10 cellular contexts compared by ENCODE assay signal in genomic region chr22:42608481-42609361, GRCh38. TPM values are rescaled to one million over a fixed set of nuclear protein-coding genes. Genes with fewer than 3 reads are reported as not detected.
A peak's percentile ranks its signal among the peaks of the same experiment; 100 is the strongest.
DNase-seq lines count a peak whose midpoint lies in the region; ATAC-seq, FAIRE-seq and TF ChIP-seq lines count a peak whose summit lies in the region.
"Had no signal": no experiment of that assay in that cellular context is flagged by ENCODE, and none has a peak within 500 bp of the region (broad histone marks: within the 10 kb centered on the region; RNA-seq: fewer than 3 reads in every experiment).

No MANE protein-coding gene starts in this region.

- H3K9me1 ChIP-seq in endothelial cell of umbilical vein (replicated peaks; ENCODE audit: control insufficient read depth, extremely low read depth, insufficient read depth, low read length) = no peaks in the 10 kb centered on the region

- no peaks in the 10 kb centered on the region for H3K27me3 ChIP-seq in NT2/D1 (ENCODE audit: insufficient read depth, insufficient read length)
- no peaks in the 10 kb centered on the region for H3K27me3 ChIP-seq in endothelial cell of umbilical vein (ENCODE audit: control insufficient read depth in 2 of 2, insufficient read depth in 2 of 2, low read length in 2 of 2)
- no peaks in the 10 kb centered on the region for H3K27me3 ChIP-seq in spleen (replicated peaks in 1 of 7)
- no peaks in the 10 kb centered on the region for H3K27me3 ChIP-seq in Peyer's patch
- no peaks in the 10 kb centered on the region for H3K27me3 ChIP-seq in aorta (ENCODE audit: control insufficient read depth in 1 of 2, insufficient read depth in 2 of 2, low read length in 1 of 2)

- no peak for ATAC-seq in HG02623 (IDR thresholded peaks at IDR 0.05; ENCODE audit: unreplicated experiment)
- ATAC-seq in aorta (ENCODE audit: low FRiP score) = no peak
- ATAC-seq: K562 had no signal

- H3K36me3 ChIP-seq in NT2/D1 (ENCODE audit: insufficient read depth, insufficient read length, low read length) (peaks cover 64% of the 10 kb centered on the region), endothelial cell of umbilical vein (ENCODE audit: control insufficient read depth in 2 of 2, extremely low read depth in 1 of 2, insufficient read depth in 2 of 2, low read length in 2 of 2) (peaks cover 0 to 4% of the 10 kb centered on the region in 2 experiments), spleen (peaks cover 0 to 93% (median 13%) of the 10 kb centered on the region in 6 donors), Peyer's patch (peaks cover 0 to 23% (median 0%) of the 10 kb centered on the region in 3 donors), aorta (ENCODE audit: control insufficient read depth in 1 of 2, insufficient read depth in 2 of 2, low read length in 1 of 2) (no peaks in the 10 kb centered on the region)

- dilution Hi-C loops in endothelial cell of umbilical vein (cut with MboI; ENCODE audit: extremely low pct_ligation_motif_present, low sequenced_read_pairs) = no loop called here

- peaks cover 2% of the 10 kb centered on the region for H3K9me3 Mint-ChIP-seq in nephron

- TF ChIP-seq POLR2A in endothelial cell of umbilical vein (IDR thresholded peaks at IDR 0.05; ENCODE audit: low read depth, low read length) (no peak), spleen (IDR thresholded peaks at IDR 0.05) (no peak), Peyer's patch (IDR thresholded peaks at IDR 0.05) (no peak)

- no peak overlapping the region for H2AFZ ChIP-seq in endothelial cell of umbilical vein (ENCODE audit: low read depth, low read length)

- peak overlapping the region; percentile 18 for H3K4me2 ChIP-seq in endothelial cell of umbilical vein (ENCODE audit: insufficient read depth, low read length)

- no peak for TF ChIP-seq CTCF in endothelial cell of umbilical vein (IDR thresholded peaks at IDR 0.05; ENCODE audit: extremely low read depth in 1 of 2, insufficient read depth in 1 of 2, low read depth in 1 of 2, low read length in 2 of 2)
- TF ChIP-seq CTCF in nephron (IDR thresholded peaks at IDR 0.05; ENCODE audit: unreplicated experiment in 3 of 3) = no peak
- TF ChIP-seq CTCF in spleen (IDR thresholded peaks at IDR 0.05 in 8 of 11, conservative IDR thresholded peaks at IDR 0.05 in 3 of 11) = no peak
- no peak for TF ChIP-seq CTCF in Peyer's patch (IDR thresholded peaks at IDR 0.05)

- H3K79me2 ChIP-seq in endothelial cell of umbilical vein (ENCODE audit: control insufficient read depth, insufficient read depth, low read length) = peaks cover 87% of the 10 kb centered on the region

- WGBS in spleen, 5 donors = 83 to 90% (median 87%) methylated on average over 20 to 21 of the region's 21 CpGs
- 64 to 68% methylated on average over 21 of the region's 21 CpGs for WGBS in aorta, 2 donors

- H3K4me1 ChIP-seq in NT2/D1 (ENCODE audit: insufficient read depth, insufficient read length) = peaks cover 9% of the 10 kb centered on the region
- peaks cover 29% of the 10 kb centered on the region for H3K4me1 ChIP-seq in endothelial cell of umbilical vein (ENCODE audit: control insufficient read depth, extremely low read depth, insufficient read depth, low read length)
- peaks cover 40 to 97% (median 79%) of the 10 kb centered on the region in 6 donors for H3K4me1 ChIP-seq in spleen
- peaks cover 4 to 42% (median 13%) of the 10 kb centered on the region in 4 donors for H3K4me1 ChIP-seq in Peyer's patch
- no peaks in the 10 kb centered on the region for H3K4me1 ChIP-seq in aorta (ENCODE audit: control insufficient read depth in 1 of 2, insufficient read depth in 2 of 2, low read length in 2 of 2)

- intact Hi-C loops in endothelial cell of umbilical vein (cut with micrococcal nuclease) = no loop called here
- intact Hi-C loops in spleen (cut with DNase I; ENCODE audit: low total_unique reads) = no loop called here
- intact Hi-C loops in aorta (cut with DNase I) = no loop called here

- CTCF ChIA-PET in endothelial cell of umbilical vein (lab: Charles Lee) = interaction anchor here (0.9 to 1.2 kb wide), 2 partner anchors 9 to 24 kb away, joined by 5 to 6 read pairs; no protein-coding TSS in a partner anchor

- peak overlapping the region in 2 of 3 experiments; percentile 53 to 76 for H3K4me3 Mint-ChIP-seq in nephron

- peak overlapping the region; percentile 86 to 100 (median 97) for H3K27ac Mint-ChIP-seq in nephron

- peak; percentile 38 for FAIRE-seq in endothelial cell of umbilical vein (lab: Jason Lieb, UNC)
- FAIRE-seq: K562 had no signal

- BruUV-seq in endothelial cell of umbilical vein (replicated peaks; lab: Mats Ljungman, UMichigan) = no TSS peak

- peak overlapping the region; percentile 11 for H3K27ac ChIP-seq in endothelial cell of umbilical vein (ENCODE audit: insufficient read depth, low read depth, low read length)
- H3K27ac ChIP-seq in spleen = peak overlapping the region in 2 of 8 donors; percentile 69 to 74
- peak overlapping the region in 2 of 4 donors; percentile 22 to 26 for H3K27ac ChIP-seq in Peyer's patch
- H3K27ac ChIP-seq in aorta (ENCODE audit: low read depth in 1 of 2, low read length in 2 of 2) = no peak overlapping the region

- H4K20me1 ChIP-seq in endothelial cell of umbilical vein (replicated peaks; ENCODE audit: control insufficient read depth, extremely low read depth, insufficient read depth, low read length) = no peaks in the 10 kb centered on the region

- DNase-seq in AG08395 (ENCODE audit: low spot score) (peak; percentile 64), NT2/D1 (ENCODE audit: low read depth, low spot score) (peak; percentile 8), endothelial cell of umbilical vein (ENCODE audit: low read depth, low spot score) (peak; percentile 53), spleen (no peak), Peyer's patch (no peak), aorta (no peak)

- H3K9me3 ChIP-seq in NT2/D1 (ENCODE audit: insufficient read depth, low read length) = no peaks in the 10 kb centered on the region; the same call in 1 of the 2 replicates
- no peaks in the 10 kb centered on the region for H3K9me3 ChIP-seq in endothelial cell of umbilical vein (replicated peaks; ENCODE audit: control insufficient read depth, insufficient read depth, low read length)
- no peaks in the 10 kb centered on the region for H3K9me3 ChIP-seq in spleen
- H3K9me3 ChIP-seq in Peyer's patch = no peaks in the 10 kb centered on the region
- no peaks in the 10 kb centered on the region for H3K9me3 ChIP-seq in aorta (ENCODE audit: control insufficient read depth, low read length)

- H3K27me3 Mint-ChIP-seq in nephron (ENCODE audit: low read depth) = no peaks in the 10 kb centered on the region

- peaks cover 65% of the 10 kb centered on the region for H3K4me1 Mint-ChIP-seq in nephron

- POLR2A ChIA-PET in endothelial cell of umbilical vein (lab: Charles Lee) = interaction anchor here (1.0 kb wide), 1 partner anchor 43 kb away, joined by 9 read pairs; no protein-coding TSS in a partner anchor

- H3K36me3 Mint-ChIP-seq in nephron (ENCODE audit: low read depth) = peaks cover 74% of the 10 kb centered on the region

- H3K4me3 ChIP-seq in NT2/D1 (ENCODE audit: insufficient read length, low read depth) (no peak overlapping the region), endothelial cell of umbilical vein (replicated peaks in 1 of 3; ENCODE audit: insufficient read depth in 1 of 3, low read depth in 1 of 3, low read length in 3 of 3) (no peak overlapping the region), spleen (no peak overlapping the region), Peyer's patch (no peak overlapping the region), aorta (ENCODE audit: low read length in 2 of 2) (no peak overlapping the region)
- H3K4me3 ChIP-seq: K562 had no signal

- H3K9ac ChIP-seq in NT2/D1 (ENCODE audit: insufficient read length, low read depth) = peak overlapping the region; percentile 63
- H3K9ac ChIP-seq in endothelial cell of umbilical vein (replicated peaks; ENCODE audit: extremely low read depth, insufficient read depth, low read length) = no peak overlapping the region

RNA-seq across cellular contexts. Expression of gene POLDIP3, which starts 6.0 kb away (rescaled TPM):
- total RNA-seq in endothelial cell of umbilical vein = 46.6 and 60.4 TPM in 2 replicates
- 29.3 and 29.5 TPM in 2 replicates for polyA plus RNA-seq in endothelial cell of umbilical vein
- 37.7 and 39.0 TPM in 2 replicates for polyA plus RNA-seq in endothelial cell of umbilical vein (2011; cell fraction: cytosol; rRNA removed)
- polyA plus RNA-seq in endothelial cell of umbilical vein (2011; cell fraction: nucleus; rRNA removed) = 57.7 and 64.0 TPM in 2 replicates
- 49.4 and 55.9 TPM in 2 replicates for polyA plus RNA-seq in endothelial cell of umbilical vein (2012)
- 40.7 and 46.2 TPM in 2 replicates for polyA minus RNA-seq in endothelial cell of umbilical vein
- polyA minus RNA-seq in endothelial cell of umbilical vein (2011; cell fraction: cytosol; rRNA and poly(A)+ RNA removed) = 22.6 TPM
- 25.2 and 28.3 TPM in 2 replicates for polyA minus RNA-seq in endothelial cell of umbilical vein (2011; cell fraction: nucleus; rRNA and poly(A)+ RNA removed)
- total RNA-seq in spleen = 10 to 100 TPM; 37.0 to 64.7 (median 59.2) TPM
- 10 to 100 TPM; 17.5 to 29.4 (median 23.3) TPM for polyA plus RNA-seq in spleen
- 10 to 100 TPM; 30.3 to 42.9 (median 38.0) TPM for total RNA-seq in Peyer's patch
- 10 to 100 TPM; 49.2 to 49.6 TPM for total RNA-seq in aorta
- 10 to 100 TPM; 26.0 to 32.9 TPM for polyA plus RNA-seq in aorta

RNA-seq across cellular contexts. Expression of gene ATP5MGL, which starts 31.7 kb away (rescaled TPM):
- total RNA-seq in endothelial cell of umbilical vein (1.0 and 1.2 TPM in 2 replicates), spleen (1 to 10 TPM in 4 of 7 donors, under 1 TPM in 1, not detected in 2; 0.63 to 1.7 (median 1.1) TPM), Peyer's patch (not detected), aorta (1 to 10 TPM; 1.5 to 2.7 TPM)
- polyA plus RNA-seq in endothelial cell of umbilical vein (0.11 TPM in 1 of 2 replicates, not detected in the other), spleen (not detected), aorta (not detected)
- not detected in 2 replicates for polyA plus RNA-seq in endothelial cell of umbilical vein (2011; cell fraction: cytosol; rRNA removed)
- polyA plus RNA-seq in endothelial cell of umbilical vein (2011; cell fraction: nucleus; rRNA removed) = 0.67 and 0.74 TPM in 2 replicates
- not detected in 2 replicates for polyA plus RNA-seq in endothelial cell of umbilical vein (2012)
- polyA minus RNA-seq in endothelial cell of umbilical vein = 1.5 and 2.1 TPM in 2 replicates
- not detected for polyA minus RNA-seq in endothelial cell of umbilical vein (2011; cell fraction: cytosol; rRNA and poly(A)+ RNA removed)
- 2.2 and 2.6 TPM in 2 replicates for polyA minus RNA-seq in endothelial cell of umbilical vein (2011; cell fraction: nucleus; rRNA and poly(A)+ RNA removed)
- polyA plus RNA-seq: adipose tissue had no signal

RNA-seq across cellular contexts. Expression of gene CYB5R3, which starts 40.5 kb away (rescaled TPM):
- 217 and 232 TPM in 2 replicates for total RNA-seq in endothelial cell of umbilical vein
- polyA plus RNA-seq in endothelial cell of umbilical vein = 263 and 329 TPM in 2 replicates
- 162 and 165 TPM in 2 replicates for polyA plus RNA-seq in endothelial cell of umbilical vein (2011; cell fraction: cytosol; rRNA removed)
- polyA plus RNA-seq in endothelial cell of umbilical vein (2011; cell fraction: nucleus; rRNA removed) = 58.9 and 72.2 TPM in 2 replicates
- 182 and 240 TPM in 2 replicates for polyA plus RNA-seq in endothelial cell of umbilical vein (2012)
- 143 and 163 TPM in 2 replicates for polyA minus RNA-seq in endothelial cell of umbilical vein
- polyA minus RNA-seq in endothelial cell of umbilical vein (2011; cell fraction: cytosol; rRNA and poly(A)+ RNA removed) = 38.1 TPM
- polyA minus RNA-seq in endothelial cell of umbilical vein (2011; cell fraction: nucleus; rRNA and poly(A)+ RNA removed) = 26.6 and 41.3 TPM in 2 replicates
- 100 to 1,000 TPM in 4 of 7 donors, 10 to 100 TPM in 3; 61.7 to 134 (median 101) TPM for total RNA-seq in spleen
- polyA plus RNA-seq in spleen = 10 to 100 TPM; 37.3 to 79.7 (median 66.7) TPM
- total RNA-seq in Peyer's patch = 100 to 1,000 TPM in 2 of 4 donors, 10 to 100 TPM in 2; 59.4 to 147 (median 117) TPM
- total RNA-seq in aorta = 100 to 1,000 TPM; 430 to 444 TPM
- 100 to 1,000 TPM; 346 to 756 TPM for polyA plus RNA-seq in aorta

RNA-seq across cellular contexts. Expression of gene SERHL2, which starts 55.0 kb away (rescaled TPM):
- 0.76 and 0.80 TPM in 2 replicates for total RNA-seq in endothelial cell of umbilical vein
- 2.0 and 2.3 TPM in 2 replicates for polyA plus RNA-seq in endothelial cell of umbilical vein
- polyA plus RNA-seq in endothelial cell of umbilical vein (2011; cell fraction: cytosol; rRNA removed) = 1.4 and 1.8 TPM in 2 replicates
- 0.82 and 2.0 TPM in 2 replicates for polyA plus RNA-seq in endothelial cell of umbilical vein (2011; cell fraction: nucleus; rRNA removed)
- polyA plus RNA-seq in endothelial cell of umbilical vein (2012) = 1.3 and 2.0 TPM in 2 replicates
- 4.0 and 5.0 TPM in 2 replicates for polyA minus RNA-seq in endothelial cell of umbilical vein
- not detected for polyA minus RNA-seq in endothelial cell of umbilical vein (2011; cell fraction: cytosol; rRNA and poly(A)+ RNA removed)
- 0.43 TPM in 1 of 2 replicates, not detected in the other for polyA minus RNA-seq in endothelial cell of umbilical vein (2011; cell fraction: nucleus; rRNA and poly(A)+ RNA removed)
- 1 to 10 TPM; 1.7 to 4.1 (median 3.0) TPM for total RNA-seq in spleen
- 1 to 10 TPM; 2.2 to 4.1 (median 2.6) TPM for polyA plus RNA-seq in spleen
- 10 to 100 TPM in 1 of 4 donors, 1 to 10 TPM in 2, not detected in 1; 1.7 to 11.6 (median 3.2) TPM for total RNA-seq in Peyer's patch
- 1 to 10 TPM; 2.0 to 2.9 TPM for total RNA-seq in aorta
- 1 to 10 TPM; 1.6 to 4.2 TPM for polyA plus RNA-seq in aorta

Comparison
In these comparisons a context has a peak if more than half of its experiments do, and no peak if none do; other contexts are left out.
1. DNase-seq: peak in AG08395 (single experiment), NT2/D1 (single experiment) and endothelial cell of umbilical vein (single experiment); none in spleen (single experiment), Peyer's patch (0 of 3) and aorta (0 of 2).